ENCODE assay signal across 30 cellular contexts in genomic region chrX:127732709-127733108, GRCh38.
"Had no signal": no experiment of that assay in that cellular context is flagged by ENCODE, and none has a peak within 500 bp of the region (broad histone marks: within the 10 kb centered on the region; RNA-seq: fewer than 3 reads in every experiment).

No MANE protein-coding gene starts in this region.

- H3K27me3 ChIP-seq: brain microvascular endothelial cell, gastrocnemius medialis had no signal

- H3K36me3 Mint-ChIP-seq: activated naive CD8-positive, alpha-beta T cell had no signal

- H3K4me3 Mint-ChIP-seq: activated B cell treated with CpG ODN at 0.5 μM for 24 hours; activated CD8-positive, alpha-beta T cell treated with anti-CD3 and anti-CD28 coated beads for 36 hours; activated naive CD8-positive, alpha-beta T cell; activated T-cell treated with anti-CD3 and anti-CD28 coated beads, Interleukin-2, amount 50 U/mL, for 4 hours; activated T-helper 17 cell treated with anti-CD3 and anti-CD28 coated beads, Interleukin-2, amount 50 U/mL, for 72 hours; central memory CD8-positive, alpha-beta T cell; dendritic cell treated with granulocyte-macrophage colony-stimulating factor and Interleukin-4, amounts not matched to agents 40 ng/mL and 50 ng/mL, for 4 days; endodermal cell had no signal

- H3K4me1 Mint-ChIP-seq: activated B cell treated with CpG ODN at 0.5 μM for 24 hours; activated T-helper 17 cell treated with anti-CD3 and anti-CD28 coated beads, Interleukin-2, amount 50 U/mL, for 72 hours; central memory CD8-positive, alpha-beta T cell had no signal

- ATAC-seq: activated CD4-positive, CD25-positive, alpha-beta regulatory T cell treated with anti-CD3 and anti-CD28 coated beads, Interleukin-2, amount 50 U/mL, for 24 hours; activated CD8-positive, alpha-beta T cell treated with anti-CD3 and anti-CD28 coated beads for 36 hours; activated T-cell treated with anti-CD3 and anti-CD28 coated beads, Interleukin-2, amount 50 U/mL, for 4 hours; activated T-helper 17 cell treated with anti-CD3 and anti-CD28 coated beads, Interleukin-2, amount 50 U/mL, for 72 hours; esophagus mucosa; gastrocnemius medialis; heart left ventricle had no signal

- H3K4me1 ChIP-seq: gastrocnemius medialis, heart left ventricle had no signal

- H3K27ac ChIP-seq: brain microvascular endothelial cell, coronary artery, dorsolateral prefrontal cortex, gastrocnemius medialis, heart left ventricle, VCaP had no signal

- H3K36me3 ChIP-seq: brain microvascular endothelial cell, gastrocnemius medialis, heart left ventricle had no signal

- H3K9me3 ChIP-seq: gastrocnemius medialis, heart left ventricle had no signal

- H3K4me3 ChIP-seq: coronary artery, dorsolateral prefrontal cortex, gastrocnemius medialis, heart left ventricle had no signal

- DNase-seq: activated B cell treated with CpG ODN at 0.5 μM for 24 hours; activated CD4-positive, alpha-beta T cell treated with anti-CD3 and anti-CD28 coated beads for 48 hours; activated CD4-positive, alpha-beta T cell treated with anti-CD3 and anti-CD28 coated beads, Interleukin-2, amount 50 U/mL, for 1 hour; activated CD4-positive, alpha-beta T cell treated with anti-CD3 and anti-CD28 coated beads, Interleukin-2, amount 50 U/mL, for 48 hours; activated CD8-positive, alpha-beta memory T cell treated with anti-CD3 and anti-CD28 coated beads for 24 hours; activated CD8-positive, alpha-beta T cell treated with anti-CD3 and anti-CD28 coated beads for 36 hours; activated effector memory CD4-positive, alpha-beta T cell treated with Interleukin-2 at 50 U/mL for 16 hours; activated gamma-delta T cell treated with Interleukin-2 at 50 U/mL for 16 hours; activated naive CD4-positive, alpha-beta T cell treated with anti-CD3 and anti-CD28 coated beads, Interleukin-2, amount 50 U/mL, for 16 hours; activated naive CD4-positive, alpha-beta T cell treated with Interleukin-2 at 50 U/mL for 16 hours; activated T-cell treated with anti-CD3 and anti-CD28 coated beads, Interleukin-2, amount 50 U/mL, for 4 hours; amniotic stem cell; anterior cingulate cortex; brain microvascular endothelial cell; dorsolateral prefrontal cortex; effector memory CD4-positive, alpha-beta T cell; endodermal cell; foreskin fibroblast; gastrocnemius medialis; glutamatergic neuron; heart left ventricle; T-helper 2 cell had no signal

- H3K9me3 Mint-ChIP-seq: activated B cell treated with CpG ODN at 0.5 μM for 24 hours; activated T-cell treated with anti-CD3 and anti-CD28 coated beads, Interleukin-2, amount 50 U/mL, for 4 hours; activated T-helper 17 cell treated with anti-CD3 and anti-CD28 coated beads, Interleukin-2, amount 50 U/mL, for 72 hours; central memory CD8-positive, alpha-beta T cell; dendritic cell treated with granulocyte-macrophage colony-stimulating factor and Interleukin-4, amounts not matched to agents 40 ng/mL and 50 ng/mL, for 4 days had no signal

- H3K27ac Mint-ChIP-seq: activated B cell treated with CpG ODN at 0.5 μM for 24 hours; activated CD8-positive, alpha-beta T cell treated with anti-CD3 and anti-CD28 coated beads for 36 hours; activated naive CD8-positive, alpha-beta T cell; activated T-helper 17 cell treated with anti-CD3 and anti-CD28 coated beads, Interleukin-2, amount 50 U/mL, for 72 hours; dendritic cell treated with granulocyte-macrophage colony-stimulating factor and Interleukin-4, amounts not matched to agents 40 ng/mL and 50 ng/mL, for 4 days; endodermal cell had no signal

- H3K27me3 Mint-ChIP-seq: activated B cell treated with CpG ODN at 0.5 μM for 24 hours; activated CD8-positive, alpha-beta T cell treated with anti-CD3 and anti-CD28 coated beads for 36 hours; activated naive CD8-positive, alpha-beta T cell; activated T-helper 17 cell treated with anti-CD3 and anti-CD28 coated beads, Interleukin-2, amount 50 U/mL, for 72 hours; central memory CD8-positive, alpha-beta T cell; dendritic cell treated with granulocyte-macrophage colony-stimulating factor and Interleukin-4, amounts not matched to agents 40 ng/mL and 50 ng/mL, for 4 days had no signal
